ENCODE assay signal across 24 cellular contexts in the genomic region with DNA sequence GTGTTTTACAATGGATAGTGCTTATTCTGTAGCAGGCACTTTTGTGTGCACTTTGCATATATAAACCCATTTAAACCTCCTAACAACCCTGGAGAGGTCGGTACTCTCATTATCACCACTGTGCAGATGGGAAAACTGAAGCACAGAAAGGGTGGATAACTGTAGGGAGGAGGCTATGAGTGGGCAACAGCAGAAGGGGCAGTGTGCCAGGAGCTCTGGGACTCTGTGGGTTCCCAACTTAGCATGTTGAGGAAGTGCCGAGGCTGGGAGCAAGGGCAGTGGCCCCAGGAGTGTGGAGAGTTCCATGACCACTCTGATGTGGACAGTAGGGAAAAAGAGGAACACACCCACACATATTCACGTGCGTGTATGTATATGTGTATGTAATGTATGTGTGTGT. TPM values are rescaled to one million over a fixed set of nuclear protein-coding genes. Genes with fewer than 3 reads are reported as not detected.
"Had no signal": no experiment of that assay in that cellular context is flagged by ENCODE, and none has a peak within 500 bp of the region (broad histone marks: within the 10 kb centered on the region; RNA-seq: fewer than 3 reads in every experiment).

No MANE protein-coding gene starts in this region.

- DNase-seq: activated CD4-positive, alpha-beta T cell treated with anti-CD3 and anti-CD28 coated beads for 36 hours; activated CD4-positive, alpha-beta T cell treated with anti-CD3 and anti-CD28 coated beads, Interleukin-2, amount 10 ng/mL, durations not matched to agents 7 days and 5 days; activated CD4-positive, alpha-beta T cell treated with anti-CD3 and anti-CD28 coated beads, Interleukin-2, amount 50 U/mL, for 48 hours; activated CD8-positive, alpha-beta T cell treated with anti-CD3 and anti-CD28 coated beads, Interleukin-2, amount 10 ng/mL, durations not matched to agents 7 days and 5 days; activated gamma-delta T cell; activated naive CD4-positive, alpha-beta T cell treated with Interleukin-2 at 50 U/mL for 16 hours; activated naive CD8-positive, alpha-beta T cell treated with anti-CD3 and anti-CD28 coated beads, Interleukin-2, amount 10 ng/mL, durations not matched to agents 7 days and 5 days; activated T-cell treated with anti-CD3 and anti-CD28 coated beads, Interleukin-2, amount 50 U/mL, for 24 hours; amygdala; MM.1S; MV-4-11; NCI-H1436 treated with DMSO at 0.1 percent for 48 hours; NCI-H2029; NCI-H446; NCI-H526 treated with DMSO at 0.1 percent for 48 hours; SHP77; SJCRH30 had no signal

- H3K9me3 Mint-ChIP-seq: activated CD4-positive, alpha-beta T cell treated with anti-CD3 and anti-CD28 coated beads, Interleukin-2, amount 10 ng/mL, durations not matched to agents 7 days and 5 days; activated naive CD4-positive, alpha-beta T cell treated with anti-CD3 and anti-CD28 coated beads, Interleukin-2, amount 50 U/mL, for 24 hours; activated naive CD8-positive, alpha-beta T cell treated with anti-CD3 and anti-CD28 coated beads, Interleukin-2, amount 10 ng/mL, durations not matched to agents 7 days and 5 days; activated T-cell treated with anti-CD3 and anti-CD28 coated beads, Interleukin-2, amount 50 U/mL, for 24 hours; activated T-helper 2 cell treated with anti-CD3 and anti-CD28 coated beads, Interferon-gamma antibody, Interleukin-2, Interleukin-4, amounts not matched to agents 10 μg/mL and 5 μg/mL and 100 μg/mL, durations not matched to agents 14 hours and 24 hours and 36 hours; central memory CD8-positive, alpha-beta T cell; T-helper 2 cell treated with Interferon-gamma antibody and Interleukin-4, amounts not matched to agents 5 μg/mL and 100 μg/mL, for 36 hours; WTC11 had no signal

- H3K36me3 Mint-ChIP-seq: activated naive CD4-positive, alpha-beta T cell treated with anti-CD3 and anti-CD28 coated beads, Interleukin-2, amount 50 U/mL, for 24 hours; activated naive CD8-positive, alpha-beta T cell treated with anti-CD3 and anti-CD28 coated beads, Interleukin-2, amount 10 ng/mL, durations not matched to agents 7 days and 5 days; WTC11 had no signal

- H3K4me3 Mint-ChIP-seq: activated CD4-positive, alpha-beta T cell treated with anti-CD3 and anti-CD28 coated beads for 36 hours; activated CD4-positive, alpha-beta T cell treated with anti-CD3 and anti-CD28 coated beads, Interleukin-2, amount 10 ng/mL, durations not matched to agents 7 days and 5 days; activated CD8-positive, alpha-beta T cell treated with anti-CD3 and anti-CD28 coated beads, Interleukin-2, amount 10 ng/mL, durations not matched to agents 7 days and 5 days; activated naive CD4-positive, alpha-beta T cell treated with anti-CD3 and anti-CD28 coated beads, Interleukin-2, amount 50 U/mL, for 24 hours; activated naive CD8-positive, alpha-beta T cell treated with anti-CD3 and anti-CD28 coated beads, Interleukin-2, amount 10 ng/mL, durations not matched to agents 7 days and 5 days; activated T-cell treated with anti-CD3 and anti-CD28 coated beads, Interleukin-2, amount 50 U/mL, for 24 hours; central memory CD8-positive, alpha-beta T cell; T-helper 2 cell treated with Interferon-gamma antibody and Interleukin-4, amounts not matched to agents 5 μg/mL and 100 μg/mL, for 36 hours; WTC11 had no signal

- H3K27ac Mint-ChIP-seq: activated CD4-positive, alpha-beta T cell treated with anti-CD3 and anti-CD28 coated beads for 36 hours; activated CD4-positive, alpha-beta T cell treated with anti-CD3 and anti-CD28 coated beads, Interleukin-2, amount 10 ng/mL, durations not matched to agents 7 days and 5 days; activated CD8-positive, alpha-beta T cell treated with anti-CD3 and anti-CD28 coated beads, Interleukin-2, amount 10 ng/mL, durations not matched to agents 7 days and 5 days; activated naive CD4-positive, alpha-beta T cell treated with anti-CD3 and anti-CD28 coated beads, Interleukin-2, amount 50 U/mL, for 24 hours; activated naive CD8-positive, alpha-beta T cell treated with anti-CD3 and anti-CD28 coated beads, Interleukin-2, amount 10 ng/mL, durations not matched to agents 7 days and 5 days; activated T-cell treated with anti-CD3 and anti-CD28 coated beads, Interleukin-2, amount 50 U/mL, for 24 hours; activated T-helper 2 cell treated with anti-CD3 and anti-CD28 coated beads, Interferon-gamma antibody, Interleukin-2, Interleukin-4, amounts not matched to agents 10 μg/mL and 5 μg/mL and 100 μg/mL, durations not matched to agents 14 hours and 24 hours and 36 hours; T-helper 2 cell treated with Interferon-gamma antibody and Interleukin-4, amounts not matched to agents 5 μg/mL and 100 μg/mL, for 36 hours; WTC11 had no signal

- ATAC-seq: activated CD4-positive, alpha-beta T cell treated with anti-CD3 and anti-CD28 coated beads for 36 hours; activated CD4-positive, CD25-positive, alpha-beta regulatory T cell treated with anti-CD3 and anti-CD28 coated beads, Interleukin-2, amount 50 U/mL, for 24 hours; activated CD8-positive, alpha-beta T cell treated with anti-CD3 and anti-CD28 coated beads, Interleukin-2, amount 10 ng/mL, durations not matched to agents 7 days and 5 days; WTC11 had no signal

- H3K4me1 Mint-ChIP-seq: activated CD4-positive, alpha-beta T cell treated with anti-CD3 and anti-CD28 coated beads for 36 hours; activated CD4-positive, alpha-beta T cell treated with anti-CD3 and anti-CD28 coated beads, Interleukin-2, amount 10 ng/mL, durations not matched to agents 7 days and 5 days; activated naive CD4-positive, alpha-beta T cell treated with anti-CD3 and anti-CD28 coated beads, Interleukin-2, amount 50 U/mL, for 24 hours; activated naive CD8-positive, alpha-beta T cell treated with anti-CD3 and anti-CD28 coated beads, Interleukin-2, amount 10 ng/mL, durations not matched to agents 7 days and 5 days; central memory CD8-positive, alpha-beta T cell had no signal

RNA-seq across cellular contexts. Expression of gene SLC6A17, which starts 34.1 kb away (rescaled TPM):
- total RNA-seq: activated CD4-positive, alpha-beta T cell treated with anti-CD3 and anti-CD28 coated beads, Interleukin-2, amount 10 ng/mL, durations not matched to agents 7 days and 5 days; activated CD8-positive, alpha-beta T cell treated with anti-CD3 and anti-CD28 coated beads, Interleukin-2, amount 10 ng/mL, durations not matched to agents 7 days and 5 days; activated naive CD8-positive, alpha-beta T cell treated with anti-CD3 and anti-CD28 coated beads, Interleukin-2, amount 10 ng/mL, durations not matched to agents 7 days and 5 days; SJCRH30; T-helper 1 cell treated with Interleukin-12 subunit alpha and Interleukin-12 subunit beta and Interleukin-4 antibody, amounts not matched to agents 30 ng/mL and 1 ng/mL, for 36 hours had no signal
